8 cellular contexts compared by ENCODE assay signal in genomic region chr1:28507247-28507645, GRCh38. TPM values are rescaled to one million over a fixed set of nuclear protein-coding genes. Genes with fewer than 3 reads are reported as not detected.
DNase-seq lines count a peak whose midpoint lies in the region; ATAC-seq and TF ChIP-seq lines count a peak whose summit lies in the region.

No MANE protein-coding gene starts in this region.

- H3K9me3 ChIP-seq in CD4-positive, alpha-beta memory T cell (ENCODE audit: control insufficient read depth in 1 of 2, low read length in 2 of 2): no peaks in the 10 kb centered on the region
- H3K9me3 ChIP-seq in MG63: no peaks in the 10 kb centered on the region; the same call in 1 of the 2 replicates
- no peaks in the 10 kb centered on the region for H3K9me3 ChIP-seq in mucosa of rectum (ENCODE audit: control insufficient read depth in 2 of 2, low read length in 2 of 2)
- H3K9me3 ChIP-seq in upper lobe of right lung: no peaks in the 10 kb centered on the region

- H3K36me3 ChIP-seq in CD4-positive, alpha-beta memory T cell (ENCODE audit: insufficient read depth, low read length): peaks cover 40% of the 10 kb centered on the region
- H3K36me3 ChIP-seq in MG63 (peaks cover 61% of the 10 kb centered on the region), mucosa of rectum (ENCODE audit: control insufficient read depth in 2 of 2, insufficient read depth in 2 of 2, low read length in 2 of 2) (peaks cover 32 to 39% of the 10 kb centered on the region in 2 donors), upper lobe of right lung (peaks cover 46% of the 10 kb centered on the region)

- POLR2A ChIA-PET in CD4-positive, alpha-beta memory T cell (lab: Charles Lee; ENCODE audit: partially characterized antibody): interaction anchor here (0.6 to 10.8 kb wide), 18 partner anchors 9 to 675 kb away, joined by 3 to 234 read pairs (median 8); partner anchors contain the start of genes GMEB1, MED18, RNU11 and SRSF4

- no peak for ATAC-seq in upper lobe of right lung
- ATAC-seq in HG03571 (IDR thresholded peaks at IDR 0.05; ENCODE audit: unreplicated experiment): no peak
- no peak for ATAC-seq in GM19035 (IDR thresholded peaks at IDR 0.05; ENCODE audit: unreplicated experiment)

- H3K9ac ChIP-seq in mucosa of rectum (ENCODE audit: low read depth in 1 of 2, low read length in 2 of 2): peak overlapping the region; percentile 84 to 94

- H3K4me1 ChIP-seq in CD4-positive, alpha-beta memory T cell (ENCODE audit: insufficient read depth, low read length): peaks cover 53% of the 10 kb centered on the region
- H3K4me1 ChIP-seq in mucosa of rectum (ENCODE audit: control insufficient read depth in 2 of 2, insufficient read depth in 2 of 2, low read length in 2 of 2): peaks cover 28 to 30% of the 10 kb centered on the region in 2 donors
- H3K4me1 ChIP-seq in upper lobe of right lung: peaks cover 44% of the 10 kb centered on the region

- DNase-seq in CD4-positive, alpha-beta memory T cell: no peak
- peak; percentile 23 for DNase-seq in MG63
- DNase-seq in upper lobe of right lung: no peak
- no peak for DNase-seq in T1000 (lab: John Stamatoyannopoulos, UW)

- intact Hi-C loops in CD4-positive, alpha-beta memory T cell (cut with micrococcal nuclease): loop anchor here (2.0 to 5.0 kb wide), 4 partner anchors 74 to 380 kb away; partner anchors contain the start of genes PHACTR4 and TAF12
- intact Hi-C loops in upper lobe of right lung (cut with DNase I): no loop called here

- H3K4me1 Mint-ChIP-seq in CD4-positive, alpha-beta memory T cell: peaks cover 36 to 64% (median 46%) of the 10 kb centered on the region in 4 donors
- H3K4me1 Mint-ChIP-seq in brain: peaks cover 63% of the 10 kb centered on the region

- H3K4me3 Mint-ChIP-seq in CD4-positive, alpha-beta memory T cell: peak overlapping the region; percentile 94 to 100 (median 98)
- H3K4me3 Mint-ChIP-seq in brain: peak overlapping the region; percentile 95 to 100 (median 98)

- H3K27ac ChIP-seq in CD4-positive, alpha-beta memory T cell (ENCODE audit: low read depth, low read length): peak overlapping the region; percentile 66
- H3K27ac ChIP-seq in mucosa of rectum (ENCODE audit: low read depth in 2 of 2, low read length in 2 of 2): peak overlapping the region; percentile 89 to 90
- peak overlapping the region; percentile 91 for H3K27ac ChIP-seq in upper lobe of right lung

- H3K36me3 Mint-ChIP-seq in CD4-positive, alpha-beta memory T cell: peaks cover 38 to 59% of the 10 kb centered on the region in 2 donors
- peaks cover 55% of the 10 kb centered on the region for H3K36me3 Mint-ChIP-seq in brain

- H3K27me3 ChIP-seq in CD4-positive, alpha-beta memory T cell (ENCODE audit: insufficient read depth, low read length): no peaks in the 10 kb centered on the region
- H3K27me3 ChIP-seq in MG63 (0 out of 2 replicates have a peak, but pooled peaks cover 2% of the 10 kb centered on the region), mucosa of rectum (ENCODE audit: control insufficient read depth in 2 of 2, insufficient read depth in 2 of 2, low read length in 2 of 2) (no peaks in the 10 kb centered on the region), upper lobe of right lung (no peaks in the 10 kb centered on the region)

- no peaks in the 10 kb centered on the region for H3K27me3 Mint-ChIP-seq in CD4-positive, alpha-beta memory T cell
- H3K27me3 Mint-ChIP-seq in brain: peaks cover 14% of the 10 kb centered on the region

- H3K4me3 ChIP-seq in CD4-positive, alpha-beta memory T cell (ENCODE audit: low read length in 2 of 2): peak overlapping the region; percentile 68 to 96
- H3K4me3 ChIP-seq in MG63: peak overlapping the region; percentile 96
- peak overlapping the region; percentile 87 to 98 for H3K4me3 ChIP-seq in mucosa of rectum (ENCODE audit: low read length in 2 of 2)
- H3K4me3 ChIP-seq in upper lobe of right lung: peak overlapping the region; percentile 90

- peak overlapping the region; percentile 96 to 99 (median 98) for H3K27ac Mint-ChIP-seq in CD4-positive, alpha-beta memory T cell
- peak overlapping the region; percentile 98 to 99 (median 99) for H3K27ac Mint-ChIP-seq in brain

- H3K9me3 Mint-ChIP-seq in CD4-positive, alpha-beta memory T cell: peaks cover 0 to 4% (median 0%) of the 10 kb centered on the region in 8 donors
- peaks cover 0 to 5% (median 0%) of the 10 kb centered on the region in 5 experiments for H3K9me3 Mint-ChIP-seq in brain

- TF ChIP-seq CTCF in brain (conservative IDR thresholded peaks at IDR 0.05) (no peak), upper lobe of right lung (IDR thresholded peaks at IDR 0.05) (no peak)

- CTCF ChIA-PET in CD4-positive, alpha-beta memory T cell (lab: Charles Lee; ENCODE audit: partially characterized antibody): interaction anchor here (0.7 to 2.2 kb wide), 8 partner anchors 8 to 360 kb away, joined by 3 to 7 read pairs (median 4); no protein-coding TSS in a partner anchor

RNA-seq across cellular contexts. Expression of gene RCC1, which starts 1.4 kb away (rescaled TPM):
- total RNA-seq in CD4-positive, alpha-beta memory T cell: 10 to 100 TPM; 16.7 to 18.4 TPM
- 10 to 100 TPM in 1 of 2 donors, 1 to 10 TPM in 1; 7.8 to 11.7 TPM for polyA plus RNA-seq in CD4-positive, alpha-beta memory T cell
- 116 and 153 TPM in 2 replicates for total RNA-seq in MG63 (2014; rRNA removed; shearing (Covaris generic); ENCODE audit: low replicate concordance)
- polyA plus RNA-seq in brain (ENCODE audit: insufficient read depth, low read depth, low replicate concordance): 51.1 TPM
- 27.9 TPM for total RNA-seq in upper lobe of right lung

RNA-seq across cellular contexts. Expression of gene TRNAU1AP, which starts 45.6 kb away (rescaled TPM):
- total RNA-seq in CD4-positive, alpha-beta memory T cell: 10 to 100 TPM; 46.3 to 46.7 TPM
- 10 to 100 TPM; 25.8 to 30.7 TPM for polyA plus RNA-seq in CD4-positive, alpha-beta memory T cell
- total RNA-seq in MG63 (2014; rRNA removed; shearing (Covaris generic); ENCODE audit: low replicate concordance): 9.7 and 11.2 TPM in 2 replicates
- 39.2 TPM for polyA plus RNA-seq in brain (ENCODE audit: insufficient read depth, low read depth, low replicate concordance)
- total RNA-seq in upper lobe of right lung: 24.5 TPM
